1 cellular context compared by ENCODE assay signal in genomic region chr2:127414855-127415592, GRCh38.
A peak's percentile ranks its signal among the peaks of the same experiment; 100 is the strongest.
TF ChIP-seq lines count a peak whose summit lies in the region.

No MANE protein-coding gene starts in this region.

TF ChIP-seq in HepG2, 621 proteins besides CTCF, POLR2A, EP300 and RAD21 (continued from another document and continues in another):
- TF ChIP-seq ZFP62 (CRISPR knock-in tag; IDR thresholded peaks at IDR 0.05): no peak
- no peak; the same call in 1 of the 2 replicates for TF ChIP-seq LCORL (IDR thresholded peaks at IDR 0.05)
- TF ChIP-seq LCORL (CRISPR knock-in tag; IDR thresholded peaks at IDR 0.05): peak; percentile 72; the same call in 1 of the 2 replicates
- TF ChIP-seq HMG20B (CRISPR knock-in tag; conservative IDR thresholded peaks at IDR 0.05): 0 out of 2 replicates have a peak, but pooled peaks have one; percentile 25
- no peak for TF ChIP-seq MTF2 (CRISPR knock-in tag; IDR thresholded peaks at IDR 0.05; ENCODE audit: borderline replicate concordance)
- peak; percentile 70; the same call in 1 of the 2 replicates for TF ChIP-seq ZNF556 (CRISPR knock-in tag; IDR thresholded peaks at IDR 0.05; ENCODE audit: borderline replicate concordance)
- TF ChIP-seq ZNF232 (CRISPR knock-in tag; IDR thresholded peaks at IDR 0.05; ENCODE audit: borderline replicate concordance): no peak
- TF ChIP-seq PBX3 (CRISPR knock-in tag; IDR thresholded peaks at IDR 0.05; ENCODE audit: borderline replicate concordance): no peak
- no peak for TF ChIP-seq EZH2 (conservative IDR thresholded peaks at IDR 0.05; ENCODE audit: low read depth, low read length)
- no peak for TF ChIP-seq ZNF75D (CRISPR knock-in tag; IDR thresholded peaks at IDR 0.05; ENCODE audit: borderline replicate concordance)
- TF ChIP-seq, protein P1, sequence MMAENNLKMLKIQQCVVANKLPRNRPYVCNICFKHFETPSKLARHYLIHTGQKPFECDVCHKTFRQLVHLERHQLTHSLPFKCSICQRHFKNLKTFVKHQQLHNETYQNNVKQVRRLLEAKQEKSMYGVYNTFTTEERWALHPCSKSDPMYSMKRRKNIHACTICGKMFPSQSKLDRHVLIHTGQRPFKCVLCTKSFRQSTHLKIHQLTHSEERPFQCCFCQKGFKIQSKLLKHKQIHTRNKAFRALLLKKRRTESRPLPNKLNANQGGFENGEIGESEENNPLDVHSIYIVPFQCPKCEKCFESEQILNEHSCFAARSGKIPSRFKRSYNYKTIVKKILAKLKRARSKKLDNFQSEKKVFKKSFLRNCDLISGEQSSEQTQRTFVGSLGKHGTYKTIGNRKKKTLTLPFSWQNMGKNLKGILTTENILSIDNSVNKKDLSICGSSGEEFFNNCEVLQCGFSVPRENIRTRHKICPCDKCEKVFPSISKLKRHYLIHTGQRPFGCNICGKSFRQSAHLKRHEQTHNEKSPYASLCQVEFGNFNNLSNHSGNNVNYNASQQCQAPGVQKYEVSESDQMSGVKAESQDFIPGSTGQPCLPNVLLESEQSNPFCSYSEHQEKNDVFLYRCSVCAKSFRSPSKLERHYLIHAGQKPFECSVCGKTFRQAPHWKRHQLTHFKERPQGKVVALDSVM (CRISPR knock-in tag; IDR thresholded peaks at IDR 0.05): no peak
- TF ChIP-seq TBP (CRISPR knock-in tag; IDR thresholded peaks at IDR 0.05): no peak
- TF ChIP-seq, protein P2, sequence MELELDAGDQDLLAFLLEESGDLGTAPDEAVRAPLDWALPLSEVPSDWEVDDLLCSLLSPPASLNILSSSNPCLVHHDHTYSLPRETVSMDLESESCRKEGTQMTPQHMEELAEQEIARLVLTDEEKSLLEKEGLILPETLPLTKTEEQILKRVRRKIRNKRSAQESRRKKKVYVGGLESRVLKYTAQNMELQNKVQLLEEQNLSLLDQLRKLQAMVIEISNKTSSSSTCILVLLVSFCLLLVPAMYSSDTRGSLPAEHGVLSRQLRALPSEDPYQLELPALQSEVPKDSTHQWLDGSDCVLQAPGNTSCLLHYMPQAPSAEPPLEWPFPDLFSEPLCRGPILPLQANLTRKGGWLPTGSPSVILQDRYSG (CRISPR knock-in tag; IDR thresholded peaks at IDR 0.05): no peak
- TF ChIP-seq KLF16 (CRISPR knock-in tag; IDR thresholded peaks at IDR 0.05): 0 out of 4 replicates have a peak, but pooled peaks of 1 of the 2 experiments have one; percentile 5
- peak; percentile 67; the same call in 1 of the 2 replicates for TF ChIP-seq MEIS1 (CRISPR knock-in tag; IDR thresholded peaks at IDR 0.05; ENCODE audit: borderline replicate concordance)
- no peak for TF ChIP-seq ZNF589 (CRISPR knock-in tag; conservative IDR thresholded peaks at IDR 0.05)
- no peak for TF ChIP-seq SRSF1 (optimal IDR thresholded peaks at IDR 0.05; ENCODE audit: low read depth, low read length)
- TF ChIP-seq HOXA3 (CRISPR knock-in tag; IDR thresholded peaks at IDR 0.05): peak; percentile 84
- no peak for TF ChIP-seq HNRNPK (IDR thresholded peaks at IDR 0.05; ENCODE audit: low read depth, low read length, poor library complexity, severe bottlenecking)
- no peak for TF ChIP-seq ZNF549 (CRISPR knock-in tag; IDR thresholded peaks at IDR 0.05)
- TF ChIP-seq TEAD3 (CRISPR knock-in tag; optimal IDR thresholded peaks at IDR 0.05; ENCODE audit: borderline replicate concordance): peak; percentile 84
- TF ChIP-seq ZNF713 (CRISPR knock-in tag; IDR thresholded peaks at IDR 0.05): no peak
- TF ChIP-seq ZBTB44 (CRISPR knock-in tag; IDR thresholded peaks at IDR 0.05): no peak
- TF ChIP-seq ZBTB21 (CRISPR knock-in tag; IDR thresholded peaks at IDR 0.05): no peak
- no peak for TF ChIP-seq CBX1 (IDR thresholded peaks at IDR 0.05; ENCODE audit: low read depth)
- no peak for TF ChIP-seq REL (CRISPR knock-in tag; conservative IDR thresholded peaks at IDR 0.05)
- TF ChIP-seq BATF2 (CRISPR knock-in tag; IDR thresholded peaks at IDR 0.05): no peak
- no peak for TF ChIP-seq ZNF296 (CRISPR knock-in tag; conservative IDR thresholded peaks at IDR 0.05)
- TF ChIP-seq STAT5B (CRISPR knock-in tag; IDR thresholded peaks at IDR 0.05): no peak
- TF ChIP-seq, protein P3, sequence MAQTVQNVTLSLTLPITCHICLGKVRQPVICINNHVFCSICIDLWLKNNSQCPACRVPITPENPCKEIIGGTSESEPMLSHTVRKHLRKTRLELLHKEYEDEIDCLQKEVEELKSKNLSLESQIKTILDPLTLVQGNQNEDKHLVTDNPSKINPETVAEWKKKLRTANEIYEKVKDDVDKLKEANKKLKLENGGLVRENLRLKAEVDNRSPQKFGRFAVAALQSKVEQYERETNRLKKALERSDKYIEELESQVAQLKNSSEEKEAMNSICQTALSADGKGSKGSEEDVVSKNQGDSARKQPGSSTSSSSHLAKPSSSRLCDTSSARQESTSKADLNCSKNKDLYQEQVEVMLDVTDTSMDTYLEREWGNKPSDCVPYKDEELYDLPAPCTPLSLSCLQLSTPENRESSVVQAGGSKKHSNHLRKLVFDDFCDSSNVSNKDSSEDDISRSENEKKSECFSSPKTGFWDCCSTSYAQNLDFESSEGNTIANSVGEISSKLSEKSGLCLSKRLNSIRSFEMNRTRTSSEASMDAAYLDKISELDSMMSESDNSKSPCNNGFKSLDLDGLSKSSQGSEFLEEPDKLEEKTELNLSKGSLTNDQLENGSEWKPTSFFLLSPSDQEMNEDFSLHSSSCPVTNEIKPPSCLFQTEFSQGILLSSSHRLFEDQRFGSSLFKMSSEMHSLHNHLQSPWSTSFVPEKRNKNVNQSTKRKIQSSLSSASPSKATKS (CRISPR knock-in tag; IDR thresholded peaks at IDR 0.05): no peak
- TF ChIP-seq BRD4 (CRISPR knock-in tag; IDR thresholded peaks at IDR 0.05): peak; percentile 37; the same call in 1 of the 2 replicates
- TF ChIP-seq, protein P4, sequence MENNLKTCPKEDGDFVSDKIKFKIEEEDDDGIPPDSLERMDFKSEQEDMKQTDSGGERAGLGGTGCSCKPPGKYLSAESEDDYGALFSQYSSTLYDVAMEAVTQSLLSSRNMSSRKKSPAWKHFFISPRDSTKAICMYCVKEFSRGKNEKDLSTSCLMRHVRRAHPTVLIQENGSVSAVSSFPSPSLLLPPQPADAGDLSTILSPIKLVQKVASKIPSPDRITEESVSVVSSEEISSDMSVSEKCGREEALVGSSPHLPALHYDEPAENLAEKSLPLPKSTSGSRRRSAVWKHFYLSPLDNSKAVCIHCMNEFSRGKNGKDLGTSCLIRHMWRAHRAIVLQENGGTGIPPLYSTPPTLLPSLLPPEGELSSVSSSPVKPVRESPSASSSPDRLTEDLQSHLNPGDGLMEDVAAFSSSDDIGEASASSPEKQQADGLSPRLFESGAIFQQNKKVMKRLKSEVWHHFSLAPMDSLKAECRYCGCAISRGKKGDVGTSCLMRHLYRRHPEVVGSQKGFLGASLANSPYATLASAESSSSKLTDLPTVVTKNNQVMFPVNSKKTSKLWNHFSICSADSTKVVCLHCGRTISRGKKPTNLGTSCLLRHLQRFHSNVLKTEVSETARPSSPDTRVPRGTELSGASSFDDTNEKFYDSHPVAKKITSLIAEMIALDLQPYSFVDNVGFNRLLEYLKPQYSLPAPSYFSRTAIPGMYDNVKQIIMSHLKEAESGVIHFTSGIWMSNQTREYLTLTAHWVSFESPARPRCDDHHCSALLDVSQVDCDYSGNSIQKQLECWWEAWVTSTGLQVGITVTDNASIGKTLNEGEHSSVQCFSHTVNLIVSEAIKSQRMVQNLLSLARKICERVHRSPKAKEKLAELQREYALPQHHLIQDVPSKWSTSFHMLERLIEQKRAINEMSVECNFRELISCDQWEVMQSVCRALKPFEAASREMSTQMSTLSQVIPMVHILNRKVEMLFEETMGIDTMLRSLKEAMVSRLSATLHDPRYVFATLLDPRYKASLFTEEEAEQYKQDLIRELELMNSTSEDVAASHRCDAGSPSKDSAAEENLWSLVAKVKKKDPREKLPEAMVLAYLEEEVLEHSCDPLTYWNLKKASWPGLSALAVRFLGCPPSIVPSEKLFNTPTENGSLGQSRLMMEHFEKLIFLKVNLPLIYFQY (CRISPR knock-in tag; IDR thresholded peaks at IDR 0.05; ENCODE audit: borderline replicate concordance): peak; percentile 63; the same call in 1 of the 2 replicates
- TF ChIP-seq PAWR (CRISPR knock-in tag; IDR thresholded peaks at IDR 0.05; ENCODE audit: borderline replicate concordance): no peak
- 0 out of 2 replicates have a peak, but pooled peaks have one; percentile 63 for TF ChIP-seq ZNF354B (CRISPR knock-in tag; IDR thresholded peaks at IDR 0.05)
- TF ChIP-seq ZNF253 (CRISPR knock-in tag; IDR thresholded peaks at IDR 0.05; ENCODE audit: borderline replicate concordance): no peak
- TF ChIP-seq ZNF274 (CRISPR knock-in tag; IDR thresholded peaks at IDR 0.05): no peak
- TF ChIP-seq PRPF4 (IDR thresholded peaks at IDR 0.05; ENCODE audit: low read depth, low read length, poor library complexity, severe bottlenecking): no peak
- no peak for TF ChIP-seq ZSCAN12 (CRISPR knock-in tag; IDR thresholded peaks at IDR 0.05)
- TF ChIP-seq EHMT2 (IDR thresholded peaks at IDR 0.05; ENCODE audit: borderline replicate concordance, low read depth, low read length): no peak
- TF ChIP-seq, protein P5, sequence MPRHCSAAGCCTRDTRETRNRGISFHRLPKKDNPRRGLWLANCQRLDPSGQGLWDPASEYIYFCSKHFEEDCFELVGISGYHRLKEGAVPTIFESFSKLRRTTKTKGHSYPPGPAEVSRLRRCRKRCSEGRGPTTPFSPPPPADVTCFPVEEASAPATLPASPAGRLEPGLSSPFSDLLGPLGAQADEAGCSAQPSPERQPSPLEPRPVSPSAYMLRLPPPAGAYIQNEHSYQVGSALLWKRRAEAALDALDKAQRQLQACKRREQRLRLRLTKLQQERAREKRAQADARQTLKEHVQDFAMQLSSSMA (CRISPR knock-in tag; IDR thresholded peaks at IDR 0.05): no peak
- TF ChIP-seq, protein P6, sequence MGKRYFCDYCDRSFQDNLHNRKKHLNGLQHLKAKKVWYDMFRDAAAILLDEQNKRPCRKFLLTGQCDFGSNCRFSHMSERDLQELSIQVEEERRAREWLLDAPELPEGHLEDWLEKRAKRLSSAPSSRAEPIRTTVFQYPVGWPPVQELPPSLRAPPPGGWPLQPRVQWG (CRISPR knock-in tag; IDR thresholded peaks at IDR 0.05; ENCODE audit: borderline replicate concordance, low read depth): no peak
- TF ChIP-seq ZNF773 (CRISPR knock-in tag; IDR thresholded peaks at IDR 0.05; ENCODE audit: borderline replicate concordance): no peak
- peak; percentile 64 for TF ChIP-seq ZFY (CRISPR knock-in tag; IDR thresholded peaks at IDR 0.05)
- TF ChIP-seq SP1 (IDR thresholded peaks at IDR 0.05): no peak
- peak; percentile 39; the same call in 1 of the 2 replicates for TF ChIP-seq SP1 (CRISPR knock-in tag; IDR thresholded peaks at IDR 0.05)
- TF ChIP-seq ETV6 (CRISPR knock-in tag; conservative IDR thresholded peaks at IDR 0.05): no peak; the same call in 1 of the 2 replicates
- no peak for TF ChIP-seq EEA1 (CRISPR knock-in tag; IDR thresholded peaks at IDR 0.05; ENCODE audit: borderline replicate concordance)
- TF ChIP-seq ZNF570 (CRISPR knock-in tag; IDR thresholded peaks at IDR 0.05; ENCODE audit: borderline replicate concordance): no peak
- no peak for TF ChIP-seq GLI4 (CRISPR knock-in tag; IDR thresholded peaks at IDR 0.05; ENCODE audit: borderline replicate concordance)
- no peak for TF ChIP-seq SETDB1 (CRISPR knock-in tag; IDR thresholded peaks at IDR 0.05; ENCODE audit: borderline replicate concordance)
- peak; percentile 92 for TF ChIP-seq ZNF792 (CRISPR knock-in tag; IDR thresholded peaks at IDR 0.05)
- TF ChIP-seq ZNF160 (CRISPR knock-in tag; IDR thresholded peaks at IDR 0.05): no peak; the same call in 1 of the 2 replicates
- TF ChIP-seq MED1 (CRISPR knock-in tag; IDR thresholded peaks at IDR 0.05): peak; percentile 77
- TF ChIP-seq, protein P7, sequence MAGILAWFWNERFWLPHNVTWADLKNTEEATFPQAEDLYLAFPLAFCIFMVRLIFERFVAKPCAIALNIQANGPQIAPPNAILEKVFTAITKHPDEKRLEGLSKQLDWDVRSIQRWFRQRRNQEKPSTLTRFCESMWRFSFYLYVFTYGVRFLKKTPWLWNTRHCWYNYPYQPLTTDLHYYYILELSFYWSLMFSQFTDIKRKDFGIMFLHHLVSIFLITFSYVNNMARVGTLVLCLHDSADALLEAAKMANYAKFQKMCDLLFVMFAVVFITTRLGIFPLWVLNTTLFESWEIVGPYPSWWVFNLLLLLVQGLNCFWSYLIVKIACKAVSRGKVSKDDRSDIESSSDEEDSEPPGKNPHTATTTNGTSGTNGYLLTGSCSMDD (CRISPR knock-in tag; IDR thresholded peaks at IDR 0.05): no peak
